ENCODE assay signal across 11 cellular contexts in genomic region chr15:25416693-25417092, GRCh38. TPM values are rescaled to one million over a fixed set of nuclear protein-coding genes. Genes with fewer than 3 reads are reported as not detected.
DNase-seq lines count a peak whose midpoint lies in the region; ATAC-seq and TF ChIP-seq lines count a peak whose summit lies in the region.
"Had no signal": no experiment of that assay in that cellular context is flagged by ENCODE, and none has a peak within 500 bp of the region (broad histone marks: within the 10 kb centered on the region; RNA-seq: fewer than 3 reads in every experiment).

No MANE protein-coding gene starts in this region.

- no peak for TF ChIP-seq CTCF in neural progenitor cell (IDR thresholded peaks at IDR 0.05)
- no peak for TF ChIP-seq CTCF in ovary (IDR thresholded peaks at IDR 0.05)

- peaks cover 100% of the 10 kb centered on the region for H3K79me2 ChIP-seq in neural progenitor cell (ENCODE audit: low read depth)

- H3K4me1 Mint-ChIP-seq in activated CD4-positive, alpha-beta memory T cell treated with anti-CD3 and anti-CD28 coated beads for 36 hours (ENCODE audit: low read depth): peaks cover 69% of the 10 kb centered on the region
- peaks cover 7% of the 10 kb centered on the region for H3K4me1 Mint-ChIP-seq in activated CD4-positive, alpha-beta memory T cell treated with anti-CD3 and anti-CD28 coated beads, Interleukin-2, amount 10 ng/mL, durations not matched to agents 7 days and 5 days
- H3K4me1 Mint-ChIP-seq in T-helper 17 cell (peaks cover 45% of the 10 kb centered on the region), neural progenitor cell (no peaks in the 10 kb centered on the region)

- H3K27me3 Mint-ChIP-seq in activated CD4-positive, alpha-beta memory T cell treated with anti-CD3 and anti-CD28 coated beads for 36 hours: no peaks in the 10 kb centered on the region
- no peaks in the 10 kb centered on the region for H3K27me3 Mint-ChIP-seq in activated CD4-positive, alpha-beta memory T cell treated with anti-CD3 and anti-CD28 coated beads, Interleukin-2, amount 10 ng/mL, durations not matched to agents 7 days and 5 days
- H3K27me3 Mint-ChIP-seq in T-helper 17 cell: no peaks in the 10 kb centered on the region
- peaks cover 7% of the 10 kb centered on the region for H3K27me3 Mint-ChIP-seq in neural progenitor cell (ENCODE audit: insufficient read depth, low read depth)

- H3K9ac ChIP-seq in neural progenitor cell: no peak overlapping the region

- H3K36me3 Mint-ChIP-seq in activated CD4-positive, alpha-beta memory T cell treated with anti-CD3 and anti-CD28 coated beads for 36 hours: peaks cover 33% of the 10 kb centered on the region
- H3K36me3 Mint-ChIP-seq in activated CD4-positive, alpha-beta memory T cell treated with anti-CD3 and anti-CD28 coated beads, Interleukin-2, amount 10 ng/mL, durations not matched to agents 7 days and 5 days (ENCODE audit: low read depth): peaks cover 60% of the 10 kb centered on the region
- peaks cover 4% of the 10 kb centered on the region for H3K36me3 Mint-ChIP-seq in T-helper 17 cell (ENCODE audit: low read depth)
- H3K36me3 Mint-ChIP-seq in neural progenitor cell: peaks cover 60% of the 10 kb centered on the region

- intact Hi-C loops in activated CD4-positive, alpha-beta memory T cell treated with anti-CD3 and anti-CD28 coated beads for 36 hours (cut with micrococcal nuclease): loop anchor here (2.0 kb wide), 1 partner anchor 22 kb away; the partner anchor contains the start of gene UBE3A
- intact Hi-C loops in ovary (cut with DNase I): no loop called here

- peak overlapping the region; percentile 30 for H3K27ac Mint-ChIP-seq in activated CD4-positive, alpha-beta memory T cell treated with anti-CD3 and anti-CD28 coated beads for 36 hours
- H3K27ac Mint-ChIP-seq in activated CD4-positive, alpha-beta memory T cell treated with anti-CD3 and anti-CD28 coated beads, Interleukin-2, amount 10 ng/mL, durations not matched to agents 7 days and 5 days: no peak overlapping the region
- H3K27ac Mint-ChIP-seq in T-helper 17 cell (peak overlapping the region; percentile 46), neural progenitor cell (no peak overlapping the region)

- peak overlapping the region; percentile 68 for H3K27ac ChIP-seq in neural progenitor cell
- H3K27ac ChIP-seq in ovary: no peak overlapping the region
- H3K27ac ChIP-seq: colonic mucosa, testis had no signal

- POLR2A ChIA-PET in activated CD4-positive, alpha-beta memory T cell treated with anti-CD3 and anti-CD28 coated beads for 36 hours (lab: Charles Lee): no interaction called here
- POLR2A ChIA-PET in activated CD4-positive, alpha-beta memory T cell treated with anti-CD3 and anti-CD28 coated beads, Interleukin-2, amount 10 ng/mL, durations not matched to agents 7 days and 5 days (lab: Charles Lee): no interaction called here

- TF ChIP-seq POLR2A in ovary (IDR thresholded peaks at IDR 0.05): no peak

- CTCF ChIA-PET in activated CD4-positive, alpha-beta memory T cell treated with anti-CD3 and anti-CD28 coated beads for 36 hours (lab: Charles Lee): interaction anchor here (0.7 kb wide), 1 partner anchor 19 kb away, joined by 3 read pairs; no protein-coding TSS in a partner anchor
- CTCF ChIA-PET in activated CD4-positive, alpha-beta memory T cell treated with anti-CD3 and anti-CD28 coated beads, Interleukin-2, amount 10 ng/mL, durations not matched to agents 7 days and 5 days (lab: Charles Lee): interaction anchor here (0.5 kb wide), 1 partner anchor 84 kb away, joined by 4 read pairs; no protein-coding TSS in a partner anchor

- no peak for TF ChIP-seq EP300 in ovary (IDR thresholded peaks at IDR 0.05)

- H2AFZ ChIP-seq in neural progenitor cell (replicated peaks): no peak overlapping the region

- H3K4me3 ChIP-seq in neural progenitor cell: peak overlapping the region; percentile 8
- no peak overlapping the region for H3K4me3 ChIP-seq in ovary
- H3K4me3 ChIP-seq: colonic mucosa, testis had no signal

- H3K9me3 ChIP-seq in T-helper 17 cell (ENCODE audit: control insufficient read depth, low read length, poor library complexity, severe bottlenecking): no peaks in the 10 kb centered on the region
- no peaks in the 10 kb centered on the region for H3K9me3 ChIP-seq in neural progenitor cell (ENCODE audit: low read depth)
- H3K9me3 ChIP-seq in ovary: no peaks in the 10 kb centered on the region
- H3K9me3 ChIP-seq: colonic mucosa, testis had no signal

- peaks cover 27% of the 10 kb centered on the region for H3K4me1 ChIP-seq in neural progenitor cell
- H3K4me1 ChIP-seq in ovary (ENCODE audit: insufficient read depth): no peaks in the 10 kb centered on the region
- H3K4me1 ChIP-seq: colonic mucosa, testis had no signal

- no peak overlapping the region for H3K4me3 Mint-ChIP-seq in activated CD4-positive, alpha-beta memory T cell treated with anti-CD3 and anti-CD28 coated beads for 36 hours
- H3K4me3 Mint-ChIP-seq in activated CD4-positive, alpha-beta memory T cell treated with anti-CD3 and anti-CD28 coated beads, Interleukin-2, amount 10 ng/mL, durations not matched to agents 7 days and 5 days: no peak overlapping the region
- no peak overlapping the region for H3K4me3 Mint-ChIP-seq in T-helper 17 cell
- no peak overlapping the region for H3K4me3 Mint-ChIP-seq in neural progenitor cell

- no peak for DNase-seq in activated CD4-positive, alpha-beta memory T cell treated with anti-CD3 and anti-CD28 coated beads for 36 hours
- no peak for DNase-seq in activated CD4-positive, alpha-beta memory T cell treated with anti-CD3 and anti-CD28 coated beads, Interleukin-2, amount 10 ng/mL, durations not matched to agents 7 days and 5 days
- DNase-seq in T-helper 17 cell (no peak), neural progenitor cell (ENCODE audit: low spot score) (peak; percentile 34), ovary (no peak), LoVo (ENCODE audit: low spot score) (no peak), H4 (ENCODE audit: low spot score) (no peak)
- DNase-seq: activated CD4-positive, alpha-beta T cell treated with anti-CD3 and anti-CD28 coated beads for 4 hours; colonic mucosa; testis had no signal

- peak overlapping the region; percentile 69 for H3K4me2 ChIP-seq in neural progenitor cell

- H3K36me3 ChIP-seq in neural progenitor cell (no peaks in the 10 kb centered on the region), ovary (no peaks in the 10 kb centered on the region)
- H3K36me3 ChIP-seq: colonic mucosa had no signal

- H3K9me3 Mint-ChIP-seq in activated CD4-positive, alpha-beta memory T cell treated with anti-CD3 and anti-CD28 coated beads for 36 hours: peaks cover 9% of the 10 kb centered on the region
- H3K9me3 Mint-ChIP-seq in activated CD4-positive, alpha-beta memory T cell treated with anti-CD3 and anti-CD28 coated beads, Interleukin-2, amount 10 ng/mL, durations not matched to agents 7 days and 5 days: peaks cover 26% of the 10 kb centered on the region
- peaks cover 82% of the 10 kb centered on the region for H3K9me3 Mint-ChIP-seq in neural progenitor cell

- WGBS in ovary, 3 donors: 84 to 87% (median 85%) methylated on average over 3 of the region's 3 CpGs

- H3K27me3 ChIP-seq in neural progenitor cell: no peaks in the 10 kb centered on the region
- no peaks in the 10 kb centered on the region for H3K27me3 ChIP-seq in ovary
- H3K27me3 ChIP-seq: colonic mucosa, testis had no signal

- H3F3A ChIP-seq in neural progenitor cell (ENCODE audit: low read depth): peaks cover 5% of the 10 kb centered on the region

- ATAC-seq in HG02884 (IDR thresholded peaks at IDR 0.05; ENCODE audit: unreplicated experiment): peak; percentile 64
- peak; percentile 66 for ATAC-seq in T-helper 17 cell

- peaks cover 82% of the 10 kb centered on the region for H4K20me1 ChIP-seq in neural progenitor cell (ENCODE audit: low read depth)

RNA-seq across cellular contexts. Expression of gene UBE3A, which starts 22.1 kb away (rescaled TPM):
- total RNA-seq in activated CD4-positive, alpha-beta memory T cell treated with anti-CD3 and anti-CD28 coated beads for 36 hours: 100 to 1,000 TPM in 1 of 2 experiments, 10 to 100 TPM in 1; 89.0 to 102 TPM
- 10 to 100 TPM; 74.9 to 82.2 TPM for total RNA-seq in activated CD4-positive, alpha-beta memory T cell treated with anti-CD3 and anti-CD28 coated beads, Interleukin-2, amount 10 ng/mL, durations not matched to agents 7 days and 5 days
- total RNA-seq in T-helper 17 cell (100 to 1,000 TPM; 109 to 115 TPM), neural progenitor cell (ENCODE audit: low replicate concordance) (84.2 and 117 TPM in 2 replicates), ovary (100 to 1,000 TPM in 3 of 7 donors, 10 to 100 TPM in 4; 67.0 to 130 (median 99.3) TPM)
- 10 to 100 TPM; 27.0 to 52.0 TPM for polyA plus RNA-seq in ovary
- total RNA-seq in H4 (2014; rRNA removed; shearing (Covaris generic)): 29.4 and 39.8 TPM in 2 replicates

Comparison
In these comparisons a context has a peak if more than half of its experiments do, and no peak if none do; other contexts are left out.
1. H3K27ac Mint-ChIP-seq: peak in activated CD4-positive, alpha-beta memory T cell treated with anti-CD3 and anti-CD28 coated beads for 36 hours (single experiment) and T-helper 17 cell (single experiment); none in activated CD4-positive, alpha-beta memory T cell treated with anti-CD3 and anti-CD28 coated beads, Interleukin-2, amount 10 ng/mL, durations not matched to agents 7 days and 5 days (single experiment) and neural progenitor cell (single experiment).